Comparison of ENCODE assay signal across 10 cellular contexts in the genomic region with DNA sequence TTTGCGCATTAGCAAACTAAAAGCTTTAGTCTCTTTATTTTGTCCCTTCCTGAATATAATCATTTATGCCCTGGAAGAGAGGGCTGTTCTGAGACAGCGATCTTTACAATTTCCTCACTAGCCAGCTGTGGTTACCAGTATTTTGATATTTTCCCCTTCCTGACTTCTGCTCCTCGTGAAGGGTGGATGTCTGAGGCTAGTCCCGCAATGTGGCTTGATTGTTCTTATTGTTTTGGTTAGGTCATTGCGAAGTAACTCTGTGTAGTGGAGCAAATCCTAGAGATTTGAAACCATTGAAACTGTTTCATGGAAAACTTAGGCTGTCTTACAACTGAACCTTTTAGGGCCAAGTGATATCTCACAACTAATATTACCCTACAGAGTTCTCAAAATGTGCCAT. TPM values are rescaled to one million over a fixed set of nuclear protein-coding genes. Genes with fewer than 3 reads are reported as not detected.
A peak's percentile ranks its signal among the peaks of the same experiment; 100 is the strongest.
DNase-seq lines count a peak whose midpoint lies in the region; ATAC-seq and TF ChIP-seq lines count a peak whose summit lies in the region.
"Had no signal": no experiment of that assay in that cellular context is flagged by ENCODE, and none has a peak within 500 bp of the region (broad histone marks: within the 10 kb centered on the region; RNA-seq: fewer than 3 reads in every experiment).

No MANE protein-coding gene starts in this region.

- TF ChIP-seq POLR2A in stomach (IDR thresholded peaks at IDR 0.05) = no peak

- 68 to 85% (median 76%) methylated on average over 5 of the region's 5 CpGs for WGBS in stomach, 5 donors
- no CpG with 5 or more reads among the region's 5 CpGs for WGBS in mesendoderm (ENCODE audit: extremely low coverage, insufficient coverage, low lambda C conversion rate)

- peaks cover 17 to 72% (median 50%) of the 10 kb centered on the region in 4 donors for H3K4me1 ChIP-seq in stomach
- peaks cover 3% of the 10 kb centered on the region for H3K4me1 ChIP-seq in mesendoderm (ENCODE audit: control insufficient read depth, low read depth, low read length)

- TF ChIP-seq CTCF in stomach (IDR thresholded peaks at IDR 0.05) = no peak

- peaks cover 38% of the 10 kb centered on the region for H3K79me2 ChIP-seq in mesendoderm (ENCODE audit: control insufficient read depth, insufficient read depth, low read length)

- no peak overlapping the region for H3K23ac ChIP-seq in mesendoderm (ENCODE audit: low read length)

- H3K18ac ChIP-seq in mesendoderm (ENCODE audit: low read length) = no peak overlapping the region

- intact Hi-C loops in stomach (cut with DNase I; ENCODE audit: low total_unique reads) = no loop called here

- peak overlapping the region in 3 of 5 donors; percentile 4 to 96 (median 18) for H3K27ac ChIP-seq in stomach
- H3K27ac ChIP-seq in mesendoderm (ENCODE audit: low read depth, low read length) = no peak overlapping the region
- H3K27ac ChIP-seq: SK-N-MC had no signal

- no peak overlapping the region for H2AK5ac ChIP-seq in mesendoderm (ENCODE audit: low read length)

- H2BK120ac ChIP-seq in mesendoderm (ENCODE audit: low read depth, low read length) = no peak overlapping the region

- CTCF ChIA-PET in T-cell (lab: Charles Lee) = no interaction called here

- H3K4ac ChIP-seq in mesendoderm (ENCODE audit: low read depth, low read length) = no peak overlapping the region

- H3K27me3 Mint-ChIP-seq in activated T-cell treated with anti-CD3 and anti-CD28 coated beads, Interleukin-2, amount 50 U/mL, for 24 hours = no peaks in the 10 kb centered on the region
- no peaks in the 10 kb centered on the region for H3K27me3 Mint-ChIP-seq in T-cell

- no peak overlapping the region for H4K5ac ChIP-seq in mesendoderm (ENCODE audit: low read length)

- no peak for TF ChIP-seq EP300 in stomach (IDR thresholded peaks at IDR 0.05)

- H3K4me1 Mint-ChIP-seq in activated T-cell treated with anti-CD3 and anti-CD28 coated beads, Interleukin-2, amount 50 U/mL, for 24 hours (ENCODE audit: low read depth) = peaks cover 62% of the 10 kb centered on the region
- H3K4me1 Mint-ChIP-seq in T-cell = peaks cover 57 to 63% (median 61%) of the 10 kb centered on the region in 3 donors

- H2BK15ac ChIP-seq in mesendoderm (replicated peaks; ENCODE audit: low read depth) = no peak overlapping the region

- H4K8ac ChIP-seq in mesendoderm (ENCODE audit: low read depth, low read length) = no peak overlapping the region

- ATAC-seq in T-cell (replicated peaks in 1 of 4) (no peak), HG03457 (IDR thresholded peaks at IDR 0.05; ENCODE audit: unreplicated experiment) (no peak)

- H3K36me3 ChIP-seq in stomach (peaks cover 0 to 42% (median 19%) of the 10 kb centered on the region in 4 donors), mesendoderm (ENCODE audit: control insufficient read depth, insufficient read depth, low read length) (no peaks in the 10 kb centered on the region)

- H3K9ac ChIP-seq in mesendoderm (ENCODE audit: low read length) = no peak overlapping the region

- no peak overlapping the region for H2BK5ac ChIP-seq in mesendoderm (ENCODE audit: low read length)

- peak overlapping the region; percentile 100 for H3K4me3 Mint-ChIP-seq in activated T-cell treated with anti-CD3 and anti-CD28 coated beads, Interleukin-2, amount 50 U/mL, for 24 hours
- H3K4me3 Mint-ChIP-seq in T-cell = peak overlapping the region in 2 of 3 donors; percentile 63 to 99

- no peak for DNase-seq in activated T-cell treated with anti-CD3 and anti-CD28 coated beads, Interleukin-2, amount 50 U/mL, for 24 hours
- DNase-seq in activated T-cell treated with anti-CD3 and anti-CD28 coated beads, Interleukin-2, amount 50 U/mL, for 48 hours = no peak
- DNase-seq in T-cell (no peak), glomerular visceral epithelial cell (ENCODE audit: extremely low spot score) (peak; percentile 55), stomach (no peak), mesendoderm (no peak), OCI-M2 (lab: John Stamatoyannopoulos, UW; ENCODE audit: unreplicated experiment) (no peak)
- DNase-seq: NCI-H2171 had no signal

- H3K4me3 ChIP-seq in stomach (peak overlapping the region in 2 of 4 donors; percentile 79 to 88), mesendoderm (ENCODE audit: low read length) (no peak overlapping the region)

- H3K9me3 ChIP-seq in stomach = no peaks in the 10 kb centered on the region

- H3K9me3 Mint-ChIP-seq in activated T-cell treated with anti-CD3 and anti-CD28 coated beads, Interleukin-2, amount 50 U/mL, for 24 hours = no peaks in the 10 kb centered on the region
- no peaks in the 10 kb centered on the region for H3K9me3 Mint-ChIP-seq in T-cell

- H3K27me3 ChIP-seq in stomach (no peaks in the 10 kb centered on the region), mesendoderm (ENCODE audit: insufficient read depth, low read length, poor library complexity) (no peaks in the 10 kb centered on the region)

- POLR2A ChIA-PET in T-cell (lab: Charles Lee) = no interaction called here

- H3K4me2 ChIP-seq in mesendoderm (ENCODE audit: low read length) = no peak overlapping the region

- peak overlapping the region; percentile 53 for H3K27ac Mint-ChIP-seq in activated T-cell treated with anti-CD3 and anti-CD28 coated beads, Interleukin-2, amount 50 U/mL, for 24 hours
- peak overlapping the region in 1 of 2 donors; percentile 53 for H3K27ac Mint-ChIP-seq in T-cell

- H3K56ac ChIP-seq in mesendoderm (ENCODE audit: low read length) = no peak overlapping the region

- H3K79me1 ChIP-seq in mesendoderm (ENCODE audit: low read length) = peaks cover 10% of the 10 kb centered on the region

- peaks cover 67% of the 10 kb centered on the region for H3K36me3 Mint-ChIP-seq in activated T-cell treated with anti-CD3 and anti-CD28 coated beads, Interleukin-2, amount 50 U/mL, for 24 hours (ENCODE audit: low read depth)
- peaks cover 34% of the 10 kb centered on the region for H3K36me3 Mint-ChIP-seq in T-cell

RNA-seq across cellular contexts. Expression of gene MRPL33, which starts 2.4 kb away (rescaled TPM):
- 10 to 100 TPM; 25.9 to 39.4 (median 29.7) TPM for total RNA-seq in T-cell
- total RNA-seq in stomach = 100 to 1,000 TPM in 2 of 5 donors, 10 to 100 TPM in 2, 1 to 10 TPM in 1; 8.2 to 226 (median 25.5) TPM
- 100 to 1,000 TPM; 149 to 268 (median 193) TPM for polyA plus RNA-seq in stomach
- 299 TPM for polyA plus RNA-seq in mesendoderm (2013, experiment 1 of 2)
- 308 TPM for polyA plus RNA-seq in mesendoderm (2013, experiment 2 of 2)
